Comparison of ENCODE assay signal across 17 cellular contexts in genomic region chr1:178048426-178048825, GRCh38. TPM values are rescaled to one million over a fixed set of nuclear protein-coding genes. Genes with fewer than 3 reads are reported as not detected.
DNase-seq lines count a peak whose midpoint lies in the region; ATAC-seq and TF ChIP-seq lines count a peak whose summit lies in the region.
"Had no signal": no experiment of that assay in that cellular context is flagged by ENCODE, and none has a peak within 500 bp of the region (broad histone marks: within the 10 kb centered on the region; RNA-seq: fewer than 3 reads in every experiment).

No MANE protein-coding gene starts in this region.

- no peak overlapping the region for H3K4me3 ChIP-seq in mammary epithelial cell (replicated peaks in 1 of 3; ENCODE audit: insufficient read depth in 1 of 3, low read depth in 2 of 3, low read length in 3 of 3)
- H3K4me3 ChIP-seq in fibroblast of mammary gland (ENCODE audit: control insufficient read depth, low read depth, low read length) = no peak overlapping the region
- no peak overlapping the region for H3K4me3 ChIP-seq in suprapubic skin
- H3K4me3 ChIP-seq: GM23338 had no signal

- CTCF ChIA-PET in mammary epithelial cell (lab: Charles Lee; ENCODE audit: low non-redundant PET) (no interaction called here), MCF 10A (lab: Yijun Ruan, JAX) (interaction anchor here (0.6 to 6.2 kb wide), 10 partner anchors 9 to 251 kb away, joined by 3 to 81 read pairs (median 4); no protein-coding TSS in a partner anchor)

- no peak overlapping the region for H3K9ac ChIP-seq in mammary epithelial cell (ENCODE audit: insufficient read depth, low read length)

- TF ChIP-seq POLR2A in suprapubic skin (IDR thresholded peaks at IDR 0.05) = no peak

- H3K27me3 Mint-ChIP-seq in MCF 10A (ENCODE audit: insufficient read depth, unreplicated experiment) = no peaks in the 10 kb centered on the region

- no peak overlapping the region for H3K4me3 Mint-ChIP-seq in MCF 10A (ENCODE audit: unreplicated experiment)
- H3K4me3 Mint-ChIP-seq: GM23338 had no signal

- dilution Hi-C loops in mammary epithelial cell (cut with HindIII; ENCODE audit: low sequenced_read_pairs) = no loop called here

- BruUV-seq in mammary epithelial cell (replicated peaks; lab: Mats Ljungman, UMichigan) (no TSS peak), MCF 10A (replicated peaks; lab: Mats Ljungman, UMichigan) (no TSS peak)

- peaks cover 7% of the 10 kb centered on the region for H3K4me1 Mint-ChIP-seq in MCF 10A (ENCODE audit: insufficient read depth, unreplicated experiment)

- H3K27ac ChIP-seq in mammary epithelial cell (ENCODE audit: insufficient read depth, low read depth, low read length) (no peak overlapping the region), suprapubic skin (peak overlapping the region; percentile 62)
- H3K27ac ChIP-seq: C4-2B had no signal

- H2AFZ ChIP-seq in mammary epithelial cell (ENCODE audit: low read depth, low read length) = no peak overlapping the region
- H2AFZ ChIP-seq: GM23338 had no signal

- DNase-seq in mammary epithelial cell = peak; percentile 39
- DNase-seq in MCF 10A (ENCODE audit: unreplicated experiment) = no peak
- peak; percentile 21 for DNase-seq in NCI-H1048 (lab: John Stamatoyannopoulos, UW)
- peak; percentile 33 for DNase-seq in fibroblast of mammary gland (ENCODE audit: low read depth)
- DNase-seq in suprapubic skin (ENCODE audit: low spot score in 2 of 2) = no peak
- DNase-seq in C1 segment of cervical spinal cord (lab: John Stamatoyannopoulos, UW) = no peak
- no peak for DNase-seq in dermis blood vessel endothelial cell
- DNase-seq: 8988T, DMS 273 treated with DMSO at 0.1 percent for 48 hours, KG1, NCI-H146, NCI-H2081 treated with DMSO at 0.1 percent for 48 hours, NCI-H510A treated with DMSO at 0.1 percent for 48 hours, NCI-H82 had no signal

- POLR2A ChIA-PET in MCF 10A (lab: Yijun Ruan, JAX) = no interaction called here

- H3K9me3 ChIP-seq in mammary epithelial cell (replicated peaks; ENCODE audit: insufficient read depth, low read length) (peaks cover 2% of the 10 kb centered on the region), suprapubic skin (no peaks in the 10 kb centered on the region)

- H3K4me1 ChIP-seq in mammary epithelial cell (ENCODE audit: insufficient read depth, low read length) (peaks cover 6% of the 10 kb centered on the region), suprapubic skin (peaks cover 13% of the 10 kb centered on the region)

- H4K20me1 ChIP-seq in mammary epithelial cell (ENCODE audit: insufficient read depth, low read length) = no peaks in the 10 kb centered on the region

- no peaks in the 10 kb centered on the region for H3K27me3 ChIP-seq in mammary epithelial cell (ENCODE audit: insufficient read depth, low read length)
- H3K27me3 ChIP-seq in suprapubic skin = no peaks in the 10 kb centered on the region

- TF ChIP-seq EP300 in suprapubic skin (IDR thresholded peaks at IDR 0.05) = no peak

- no peaks in the 10 kb centered on the region for H3K36me3 ChIP-seq in mammary epithelial cell (ENCODE audit: insufficient read depth, low read length)
- H3K36me3 ChIP-seq in suprapubic skin = no peaks in the 10 kb centered on the region

- 27% methylated on average over 1 of the region's 1 CpG for WGBS in mammary epithelial cell (ENCODE audit: low coverage, missing lambda C conversion rate)
- WGBS in suprapubic skin = 65% methylated on average over 1 of the region's 1 CpG

- H3K79me2 ChIP-seq in mammary epithelial cell (ENCODE audit: insufficient read depth, low read length) = no peaks in the 10 kb centered on the region

- no peaks in the 10 kb centered on the region for H3K36me3 Mint-ChIP-seq in MCF 10A (ENCODE audit: insufficient read depth, unreplicated experiment)

- no peak overlapping the region for H3K27ac Mint-ChIP-seq in MCF 10A (ENCODE audit: low read depth, unreplicated experiment)
- H3K27ac Mint-ChIP-seq: GM23338 had no signal

- TF ChIP-seq CTCF in mammary epithelial cell (conservative IDR thresholded peaks at IDR 0.05 in 1 of 2, IDR thresholded peaks at IDR 0.05 in 1 of 2; ENCODE audit: extremely low read depth in 1 of 2, insufficient read depth in 1 of 2, low read depth in 1 of 2, low read length in 2 of 2) (no peak), MCF 10A (IDR thresholded peaks at IDR 0.05; ENCODE audit: unreplicated experiment) (no peak), fibroblast of mammary gland (conservative IDR thresholded peaks at IDR 0.05; ENCODE audit: control insufficient read depth, insufficient read depth, low read depth, low read length) (no peak), suprapubic skin (IDR thresholded peaks at IDR 0.05) (no peak)

- H3K4me2 ChIP-seq in mammary epithelial cell (ENCODE audit: insufficient read depth, low read depth, low read length) = no peak overlapping the region
- H3K4me2 ChIP-seq: GM23338 had no signal

- ATAC-seq in GM19397 (IDR thresholded peaks at IDR 0.05; ENCODE audit: unreplicated experiment) = no peak
- ATAC-seq: GM23338 had no signal

- H3K9me3 Mint-ChIP-seq in MCF 10A (ENCODE audit: unreplicated experiment) = no peaks in the 10 kb centered on the region
- H3K9me3 Mint-ChIP-seq: GM23338 had no signal

- in situ Hi-C loops in mammary epithelial cell (cut with MboI; ENCODE audit: low sequenced_read_pairs in 2 of 2) = no loop called here

- intact Hi-C loops in mammary epithelial cell (cut with micrococcal nuclease) (no loop called here), MCF 10A (cut with micrococcal nuclease) (no loop called here)

RNA-seq across cellular contexts. Expression of gene RASAL2, which starts 45.5 kb away (rescaled TPM):
- total RNA-seq in mammary epithelial cell = 10 to 100 TPM; 45.3 to 53.7 TPM
- polyA plus RNA-seq in mammary epithelial cell = 34.0 TPM
- 61.1 TPM for polyA minus RNA-seq in mammary epithelial cell
- 56.9 and 62.4 TPM in 2 replicates for total RNA-seq in MCF 10A (2022)
- total RNA-seq in suprapubic skin = 10 to 100 TPM; 31.8 to 48.3 (median 37.8) TPM
- total RNA-seq in dermis blood vessel endothelial cell = 32.2 and 35.4 TPM in 2 replicates

Comparison
In these comparisons a context has a peak if more than half of its experiments do, and no peak if none do; other contexts are left out.
1. DNase-seq: peak in mammary epithelial cell (single experiment), NCI-H1048 (single experiment) and fibroblast of mammary gland (single experiment); none in MCF 10A (single experiment), suprapubic skin (0 of 2), C1 segment of cervical spinal cord (0 of 14) and dermis blood vessel endothelial cell (single experiment).